1 cellular context compared by ENCODE assay signal in genomic region chr10:123133511-123133910, GRCh38.
TF ChIP-seq lines count a peak whose summit lies in the region.

No MANE protein-coding gene starts in this region.

TF ChIP-seq in IMR-90, 13 proteins besides CTCF, POLR2A, EP300 and RAD21 (continued from another document):
- TF ChIP-seq MXI1 (IDR thresholded peaks at IDR 0.05; ENCODE audit: borderline replicate concordance, low read depth, low read length) = no peak
- no peak for TF ChIP-seq USF2 (IDR thresholded peaks at IDR 0.05; ENCODE audit: low read depth, low read length)
- no peak for TF ChIP-seq FOS (IDR thresholded peaks at IDR 0.05; ENCODE audit: low read depth, low read length)
- no peak for TF ChIP-seq NFE2L2 (IDR thresholded peaks at IDR 0.05; ENCODE audit: low read depth, low read length)
- no peak for TF ChIP-seq CEBPB (IDR thresholded peaks at IDR 0.05; ENCODE audit: low read depth, low read length)
